ENCODE assay signal across 8 cellular contexts in the genomic region with DNA sequence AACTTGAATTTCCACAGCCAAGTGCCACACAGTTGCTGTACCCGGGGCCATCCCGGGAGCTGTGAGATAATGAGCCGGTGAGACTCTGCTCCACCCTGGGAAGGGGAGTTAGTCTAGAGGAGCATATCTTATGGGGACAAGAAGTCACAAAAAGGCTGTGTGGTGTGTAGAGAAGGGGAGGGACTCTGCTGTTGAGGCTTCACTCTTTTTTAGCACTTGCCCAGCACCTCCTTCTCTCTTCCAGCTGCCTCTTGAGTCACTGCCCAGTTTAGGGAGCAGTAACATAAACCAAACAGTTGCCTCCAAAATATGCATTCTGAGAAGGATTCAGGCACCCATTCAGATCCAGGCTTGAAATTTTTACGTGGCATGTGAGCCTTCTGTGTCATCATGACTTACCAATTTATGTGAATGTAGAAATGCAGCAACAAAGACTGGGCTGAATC. TPM values are rescaled to one million over a fixed set of nuclear protein-coding genes. Genes with fewer than 3 reads are reported as not detected.
A peak's percentile ranks its signal among the peaks of the same experiment; 100 is the strongest.
DNase-seq lines count a peak whose midpoint lies in the region; ATAC-seq and TF ChIP-seq lines count a peak whose summit lies in the region.

No MANE protein-coding gene starts in this region.

- H3K9me3 Mint-ChIP-seq in activated CD8-positive, alpha-beta T cell treated with anti-CD3 and anti-CD28 coated beads, Interleukin-2, amount 10 ng/mL, durations not matched to agents 7 days and 5 days (ENCODE audit: insufficient read depth): no peaks in the 10 kb centered on the region

- H3K36me3 ChIP-seq in DND-41 (ENCODE audit: insufficient read depth, low read length) (peaks cover 16% of the 10 kb centered on the region), HUES6 (ENCODE audit: control insufficient read depth, insufficient read depth, low read length) (peaks cover 26% of the 10 kb centered on the region), gastroesophageal sphincter (peaks cover 0 to 9% of the 10 kb centered on the region in 2 donors), osteoblast (ENCODE audit: insufficient read depth, low read length) (no peaks in the 10 kb centered on the region)

- H4K20me1 ChIP-seq in DND-41 (ENCODE audit: insufficient read depth, low read length): peaks cover 28% of the 10 kb centered on the region
- peaks cover 28% of the 10 kb centered on the region for H4K20me1 ChIP-seq in osteoblast (ENCODE audit: insufficient read depth, low read length)

- H3K9me3 ChIP-seq in DND-41 (ENCODE audit: insufficient read depth, low read length, severe bottlenecking) (no peaks in the 10 kb centered on the region), HUES6 (ENCODE audit: control insufficient read depth, insufficient read depth, low read depth, low read length) (no peaks in the 10 kb centered on the region), gastroesophageal sphincter (no peaks in the 10 kb centered on the region), osteoblast (ENCODE audit: low read depth, low read length) (no peaks in the 10 kb centered on the region)

- peak overlapping the region; percentile 62 to 90 for H3K4me3 ChIP-seq in DND-41 (ENCODE audit: low read depth in 1 of 2, low read length in 2 of 2)
- H3K4me3 ChIP-seq in HUES6 (ENCODE audit: low read depth, low read length): peak overlapping the region; percentile 80
- peak overlapping the region; percentile 84 to 86 for H3K4me3 ChIP-seq in gastroesophageal sphincter
- H3K4me3 ChIP-seq in osteoblast (ENCODE audit: insufficient read depth, low read length): peak overlapping the region; percentile 95

- POLR2A ChIA-PET in activated CD8-positive, alpha-beta T cell treated with anti-CD3 and anti-CD28 coated beads, Interleukin-2, amount 10 ng/mL, durations not matched to agents 7 days and 5 days (lab: Charles Lee): interaction anchor here (1.2 to 1.8 kb wide), 4 partner anchors 8 to 78 kb away, joined by 3 to 8 read pairs (median 5); no protein-coding TSS in a partner anchor

- H3K79me2 ChIP-seq in DND-41 (ENCODE audit: insufficient read depth, low read length): peaks cover 57% of the 10 kb centered on the region
- peaks cover 58% of the 10 kb centered on the region for H3K79me2 ChIP-seq in osteoblast (ENCODE audit: insufficient read depth, low read length)

- peak; percentile 13; the same call in 2 of the 3 replicates for ATAC-seq in DND-41 (ENCODE audit: insufficient read depth, low read depth)
- ATAC-seq in GM21390 (IDR thresholded peaks at IDR 0.05; ENCODE audit: unreplicated experiment): peak; percentile 10
- peak; percentile 9 for ATAC-seq in activated CD8-positive, alpha-beta T cell treated with anti-CD3 and anti-CD28 coated beads, Interleukin-2, amount 10 ng/mL, durations not matched to agents 7 days and 5 days
- ATAC-seq in gastroesophageal sphincter: peak; percentile 21

- H3K27me3 ChIP-seq in DND-41 (ENCODE audit: insufficient read depth, low read length, poor library complexity) (no peaks in the 10 kb centered on the region), HUES6 (ENCODE audit: control insufficient read depth, insufficient read depth, low read length) (no peaks in the 10 kb centered on the region), gastroesophageal sphincter (no peaks in the 10 kb centered on the region), osteoblast (ENCODE audit: insufficient read depth, low read length) (no peaks in the 10 kb centered on the region)

- H3K4me2 ChIP-seq in DND-41 (ENCODE audit: insufficient read depth, low read length): peak overlapping the region; percentile 95
- peak overlapping the region; percentile 96 for H3K4me2 ChIP-seq in osteoblast (ENCODE audit: insufficient read depth, low read length)

- H3K4me1 Mint-ChIP-seq in activated CD8-positive, alpha-beta T cell treated with anti-CD3 and anti-CD28 coated beads, Interleukin-2, amount 10 ng/mL, durations not matched to agents 7 days and 5 days (ENCODE audit: low read depth): peaks cover 53% of the 10 kb centered on the region

- no peaks in the 10 kb centered on the region for H3K27me3 Mint-ChIP-seq in activated CD8-positive, alpha-beta T cell treated with anti-CD3 and anti-CD28 coated beads, Interleukin-2, amount 10 ng/mL, durations not matched to agents 7 days and 5 days (ENCODE audit: low read depth)

- H3K27ac ChIP-seq in DND-41 (ENCODE audit: low read length) (peak overlapping the region; percentile 78), HUES6 (ENCODE audit: low read depth, low read length) (no peak overlapping the region), gastroesophageal sphincter (peak overlapping the region; percentile 95 to 99 (median 97)), osteoblast (ENCODE audit: low read depth, low read length) (peak overlapping the region; percentile 98)

- no peak for TF ChIP-seq EP300 in gastroesophageal sphincter (IDR thresholded peaks at IDR 0.05)

- peak overlapping the region; percentile 99 for H3K27ac Mint-ChIP-seq in activated CD8-positive, alpha-beta T cell treated with anti-CD3 and anti-CD28 coated beads, Interleukin-2, amount 10 ng/mL, durations not matched to agents 7 days and 5 days

- H3K4me1 ChIP-seq in DND-41 (ENCODE audit: insufficient read depth, low read length) (peaks cover 51% of the 10 kb centered on the region), HUES6 (ENCODE audit: control insufficient read depth, insufficient read depth, low read length) (peaks cover 34% of the 10 kb centered on the region), gastroesophageal sphincter (peaks cover 0 to 48% (median 17%) of the 10 kb centered on the region in 3 donors), osteoblast (ENCODE audit: insufficient read depth, low read length) (peaks cover 37% of the 10 kb centered on the region)

- peak overlapping the region; percentile 92 for H3K4me3 Mint-ChIP-seq in activated CD8-positive, alpha-beta T cell treated with anti-CD3 and anti-CD28 coated beads, Interleukin-2, amount 10 ng/mL, durations not matched to agents 7 days and 5 days

- TF ChIP-seq POLR2A in gastroesophageal sphincter (IDR thresholded peaks at IDR 0.05): no peak

- peak overlapping the region; percentile 95 for H2AFZ ChIP-seq in DND-41 (ENCODE audit: low read depth, low read length)
- H2AFZ ChIP-seq in osteoblast (ENCODE audit: low read length): peak overlapping the region; percentile 93

- CTCF ChIA-PET in activated CD8-positive, alpha-beta T cell treated with anti-CD3 and anti-CD28 coated beads, Interleukin-2, amount 10 ng/mL, durations not matched to agents 7 days and 5 days (lab: Charles Lee): interaction anchor here (0.7 to 8.1 kb wide), 5 partner anchors 8 to 102 kb away, joined by 3 to 65 read pairs (median 3); no protein-coding TSS in a partner anchor

- H3K9ac ChIP-seq in DND-41 (ENCODE audit: low read depth, low read length): peak overlapping the region; percentile 73
- peak overlapping the region; percentile 79 for H3K9ac ChIP-seq in HUES6 (ENCODE audit: low read length)

- TF ChIP-seq CTCF in DND-41 (IDR thresholded peaks at IDR 0.05; ENCODE audit: borderline replicate concordance, extremely low read depth, low read length, poor library complexity, severe bottlenecking) (no peak), gastroesophageal sphincter (IDR thresholded peaks at IDR 0.05) (no peak), osteoblast (IDR thresholded peaks at IDR 0.05; ENCODE audit: extremely low read depth, low read depth, low read length) (no peak)

- WGBS in gastroesophageal sphincter (ENCODE audit: low coverage in 1 of 2), 2 donors: 0% methylated on average over 1 to 4 of the region's 4 CpGs

- DNase-seq in DND-41 (no peak), osteoblast (ENCODE audit: insufficient read length, low spot score, missing footprints) (peak; percentile 96), NCI-H1105 treated with DMSO at 0.1 percent for 48 hours (lab: John Stamatoyannopoulos, UW) (no peak), epidermal melanocyte (ENCODE audit: insufficient read length, low spot score) (no peak)
- peak; percentile 26 for DNase-seq in activated CD8-positive, alpha-beta T cell treated with anti-CD3 and anti-CD28 coated beads, Interleukin-2, amount 10 ng/mL, durations not matched to agents 7 days and 5 days

- H3K36me3 Mint-ChIP-seq in activated CD8-positive, alpha-beta T cell treated with anti-CD3 and anti-CD28 coated beads, Interleukin-2, amount 10 ng/mL, durations not matched to agents 7 days and 5 days (ENCODE audit: low read depth): peaks cover 27% of the 10 kb centered on the region

RNA-seq across cellular contexts. Expression of a gene that starts 0.7 kb away (rescaled TPM):
- total RNA-seq in activated CD8-positive, alpha-beta T cell treated with anti-CD3 and anti-CD28 coated beads, Interleukin-2, amount 10 ng/mL, durations not matched to agents 7 days and 5 days: 10 to 100 TPM; 63.8 to 66.2 TPM
- 10 to 100 TPM; 63.9 to 94.5 (median 77.7) TPM for total RNA-seq in gastroesophageal sphincter
- 78.9 and 80.2 TPM in 2 replicates for total RNA-seq in osteoblast

Comparison
In these comparisons a context has a peak if more than half of its experiments do, and no peak if none do; other contexts are left out.
1. DNase-seq: peak in activated CD8-positive, alpha-beta T cell treated with anti-CD3 and anti-CD28 coated beads, Interleukin-2, amount 10 ng/mL, durations not matched to agents 7 days and 5 days (single experiment) and osteoblast (single experiment); none in DND-41 (single experiment), NCI-H1105 treated with DMSO at 0.1 percent for 48 hours (single experiment) and epidermal melanocyte (single experiment).
2. Peak in every context shown above with its lines, with median percentiles within 50 percentile points of each other: ATAC-seq and H3K4me3 ChIP-seq.